In the genomic region with DNA sequence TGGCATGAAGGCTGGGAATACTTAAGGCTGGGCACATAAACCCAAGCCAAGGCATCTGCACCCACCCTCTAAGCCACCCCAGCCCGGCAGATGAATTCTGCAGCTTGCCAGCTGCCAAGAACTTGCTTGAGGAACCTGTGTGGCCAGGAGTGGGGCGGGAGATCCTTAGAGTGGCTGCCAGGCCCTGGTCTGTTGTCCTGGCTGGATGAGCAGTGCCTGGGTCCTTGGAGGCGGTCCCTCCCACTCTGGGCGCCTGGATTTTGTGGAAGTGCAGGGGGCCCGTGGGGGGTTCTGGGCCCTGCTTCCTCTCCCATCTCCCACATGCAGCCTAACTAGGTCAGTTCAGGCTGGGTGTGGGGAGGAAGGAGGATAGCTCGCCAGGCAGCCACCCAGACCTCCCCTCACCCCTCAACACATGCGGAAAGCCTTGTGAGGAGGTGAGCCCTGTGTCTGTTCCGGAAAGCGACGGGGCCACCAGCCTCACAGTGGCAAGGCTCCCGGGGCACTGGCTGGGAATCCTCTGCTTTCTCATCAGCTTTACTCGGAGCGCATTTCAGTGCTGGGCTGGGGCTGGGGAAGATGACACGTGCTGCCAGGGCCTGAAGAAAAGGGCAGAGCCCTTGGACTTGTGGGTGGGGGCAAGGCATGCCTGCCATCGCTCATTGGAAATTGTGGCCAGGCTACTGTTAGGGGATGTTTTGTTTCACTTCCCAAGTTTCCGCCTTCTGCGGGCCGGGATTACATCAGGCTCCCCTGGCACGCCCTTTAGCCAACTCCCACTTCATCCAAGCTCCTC, we compare ENCODE assay signal across 10 cellular contexts. TPM values are rescaled to one million over a fixed set of nuclear protein-coding genes. Genes with fewer than 3 reads are reported as not detected.
DNase-seq lines count a peak whose midpoint lies in the region; ATAC-seq, FAIRE-seq and TF ChIP-seq lines count a peak whose summit lies in the region.
"Had no signal": no experiment of that assay in that cellular context is flagged by ENCODE, and none has a peak within 500 bp of the region (broad histone marks: within the 10 kb centered on the region; RNA-seq: fewer than 3 reads in every experiment).

No MANE protein-coding gene starts in this region.

- no peaks in the 10 kb centered on the region for H3K9me1 ChIP-seq in endothelial cell of umbilical vein (replicated peaks; ENCODE audit: control insufficient read depth, extremely low read depth, insufficient read depth, low read length)

- TF ChIP-seq CTCF in endothelial cell of umbilical vein (IDR thresholded peaks at IDR 0.05; ENCODE audit: extremely low read depth in 1 of 2, insufficient read depth in 1 of 2, low read depth in 1 of 2, low read length in 2 of 2) (no peak), BE2C (IDR thresholded peaks at IDR 0.05; ENCODE audit: low read depth, low read length) (no peak)

- no peak overlapping the region for H3K4me2 ChIP-seq in endothelial cell of umbilical vein (ENCODE audit: insufficient read depth, low read length)

- H3K36me3 ChIP-seq in endothelial cell of umbilical vein (ENCODE audit: control insufficient read depth in 2 of 2, extremely low read depth in 1 of 2, insufficient read depth in 2 of 2, low read length in 2 of 2): no peaks in the 10 kb centered on the region
- no peaks in the 10 kb centered on the region for H3K36me3 ChIP-seq in BE2C

- H3K27ac ChIP-seq in endothelial cell of umbilical vein (ENCODE audit: insufficient read depth, low read depth, low read length): peak overlapping the region; percentile 37

- FAIRE-seq in endothelial cell of umbilical vein (lab: Jason Lieb, UNC): peak; percentile 67

- no peaks in the 10 kb centered on the region for H3K79me2 ChIP-seq in endothelial cell of umbilical vein (ENCODE audit: control insufficient read depth, insufficient read depth, low read length)

- no peak overlapping the region for H3K9ac ChIP-seq in endothelial cell of umbilical vein (replicated peaks; ENCODE audit: extremely low read depth, insufficient read depth, low read length)

- POLR2A ChIA-PET in endothelial cell of umbilical vein (lab: Charles Lee): no interaction called here

- intact Hi-C loops in endothelial cell of umbilical vein (cut with micrococcal nuclease): no loop called here

- TSS peak; percentile 37 for BruUV-seq in endothelial cell of umbilical vein (replicated peaks; lab: Mats Ljungman, UMichigan)

- H2AFZ ChIP-seq in endothelial cell of umbilical vein (ENCODE audit: low read depth, low read length): peak overlapping the region; percentile 50

- H3K4me3 ChIP-seq in endothelial cell of umbilical vein (replicated peaks in 1 of 3; ENCODE audit: insufficient read depth in 1 of 3, low read depth in 1 of 3, low read length in 3 of 3) (no peak overlapping the region), BE2C (ENCODE audit: low read depth, low read length) (no peak overlapping the region)

- dilution Hi-C loops in endothelial cell of umbilical vein (cut with MboI; ENCODE audit: extremely low pct_ligation_motif_present, low sequenced_read_pairs): no loop called here

- no peak for ATAC-seq in HG03565 (IDR thresholded peaks at IDR 0.05; ENCODE audit: unreplicated experiment)

- H3K27me3 ChIP-seq in endothelial cell of umbilical vein (ENCODE audit: control insufficient read depth in 2 of 2, insufficient read depth in 2 of 2, low read length in 2 of 2) (no peaks in the 10 kb centered on the region), BE2C (no peaks in the 10 kb centered on the region)

- H3K9me3 ChIP-seq in endothelial cell of umbilical vein (replicated peaks; ENCODE audit: control insufficient read depth, insufficient read depth, low read length) (no peaks in the 10 kb centered on the region), BE2C (no peaks in the 10 kb centered on the region)

- no peak for TF ChIP-seq POLR2A in endothelial cell of umbilical vein (IDR thresholded peaks at IDR 0.05; ENCODE audit: low read depth, low read length)

- CTCF ChIA-PET in endothelial cell of umbilical vein (lab: Charles Lee): interaction anchor here (1.1 to 1.7 kb wide), 3 partner anchors 12 to 50 kb away, joined by 3 to 4 read pairs (median 3); no protein-coding TSS in a partner anchor

- H4K20me1 ChIP-seq in endothelial cell of umbilical vein (replicated peaks; ENCODE audit: control insufficient read depth, extremely low read depth, insufficient read depth, low read length): no peaks in the 10 kb centered on the region

- peaks cover 10% of the 10 kb centered on the region for H3K4me1 ChIP-seq in endothelial cell of umbilical vein (ENCODE audit: control insufficient read depth, extremely low read depth, insufficient read depth, low read length)
- H3K4me1 ChIP-seq in BE2C: no peaks in the 10 kb centered on the region

- peak; percentile 95 for DNase-seq in AG20443 (ENCODE audit: low spot score)
- peak; percentile 70 for DNase-seq in NOMO-1 treated with DMSO at 0.1 percent for 48 hours (lab: John Stamatoyannopoulos, UW; ENCODE audit: unreplicated experiment)
- DNase-seq in endothelial cell of umbilical vein (ENCODE audit: low read depth, low spot score): peak; percentile 57
- DNase-seq in myocyte (ENCODE audit: low read depth): peak; percentile 65
- no peak for DNase-seq in BE2C
- DNase-seq in stimulated activated CD4-positive, alpha-beta T cell treated with anti-CD3 and anti-CD28 coated beads, Interleukin-4, amount 100 ng/mL, for 1 hour: no peak
- no peak for DNase-seq in NCI-H82 treated with DMSO at 0.1 percent for 48 hours (lab: John Stamatoyannopoulos, UW; ENCODE audit: unreplicated experiment)
- DNase-seq: foreskin melanocyte, NCI-H2107 had no signal

TF ChIP-seq in endothelial cell of umbilical vein, 7 proteins besides CTCF, POLR2A, EP300 and RAD21:
- TF ChIP-seq MYC (IDR thresholded peaks at IDR 0.05; ENCODE audit: low read depth, low read length): no peak
- no peak for TF ChIP-seq FOS (IDR thresholded peaks at IDR 0.05; ENCODE audit: borderline replicate concordance, insufficient read depth, low read length)
- TF ChIP-seq, protein P1, sequence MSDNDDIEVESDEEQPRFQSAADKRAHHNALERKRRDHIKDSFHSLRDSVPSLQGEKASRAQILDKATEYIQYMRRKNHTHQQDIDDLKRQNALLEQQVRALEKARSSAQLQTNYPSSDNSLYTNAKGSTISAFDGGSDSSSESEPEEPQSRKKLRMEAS (IDR thresholded peaks at IDR 0.05; ENCODE audit: insufficient read depth, insufficient read length): no peak
- TF ChIP-seq GATA2 (IDR thresholded peaks at IDR 0.05; ENCODE audit: insufficient read depth, insufficient read length, low read depth, low read length): no peak
- TF ChIP-seq EZH2 (IDR thresholded peaks at IDR 0.05; ENCODE audit: borderline replicate concordance, low read depth, low read length, severe bottlenecking): no peak
- TF ChIP-seq JUN (IDR thresholded peaks at IDR 0.05; ENCODE audit: borderline replicate concordance, insufficient read depth, insufficient read length, low read depth): no peak
- TF ChIP-seq POLR2AphosphoS5 (IDR thresholded peaks at IDR 0.05; ENCODE audit: insufficient read depth, low read depth, low read length): no peak

RNA-seq across cellular contexts. Expression of a gene that starts 8.4 kb away (rescaled TPM):
- total RNA-seq in endothelial cell of umbilical vein: 3.5 and 4.7 TPM in 2 replicates
- 2.5 and 2.9 TPM in 2 replicates for polyA plus RNA-seq in endothelial cell of umbilical vein
- 2.1 and 2.6 TPM in 2 replicates for polyA plus RNA-seq in endothelial cell of umbilical vein (2011; cell fraction: cytosol; rRNA removed)
- 3.7 and 4.6 TPM in 2 replicates for polyA plus RNA-seq in endothelial cell of umbilical vein (2011; cell fraction: nucleus; rRNA removed)
- 3.1 and 3.7 TPM in 2 replicates for polyA plus RNA-seq in endothelial cell of umbilical vein (2012)
- 3.9 and 4.6 TPM in 2 replicates for polyA minus RNA-seq in endothelial cell of umbilical vein
- polyA minus RNA-seq in endothelial cell of umbilical vein (2011; cell fraction: cytosol; rRNA and poly(A)+ RNA removed): 1.7 TPM
- polyA minus RNA-seq in endothelial cell of umbilical vein (2011; cell fraction: nucleus; rRNA and poly(A)+ RNA removed): 2.9 and 4.1 TPM in 2 replicates
- 2.9 and 4.3 TPM in 2 replicates for total RNA-seq in myocyte
- polyA plus RNA-seq in myocyte (2012): 2.3 TPM
- polyA plus RNA-seq in BE2C (2012; ENCODE audit: insufficient read depth, insufficient read length, low read depth): 13.7 TPM

Comparison
In these comparisons a context has a peak if more than half of its experiments do, and no peak if none do; other contexts are left out.
1. DNase-seq: peak in AG20443 (single experiment), NOMO-1 treated with DMSO at 0.1 percent for 48 hours (single experiment), endothelial cell of umbilical vein (single experiment) and myocyte (single experiment); none in BE2C (single experiment), stimulated activated CD4-positive, alpha-beta T cell treated with anti-CD3 and anti-CD28 coated beads, Interleukin-4, amount 100 ng/mL, for 1 hour (single experiment) and NCI-H82 treated with DMSO at 0.1 percent for 48 hours (single experiment).